In the genomic region with DNA sequence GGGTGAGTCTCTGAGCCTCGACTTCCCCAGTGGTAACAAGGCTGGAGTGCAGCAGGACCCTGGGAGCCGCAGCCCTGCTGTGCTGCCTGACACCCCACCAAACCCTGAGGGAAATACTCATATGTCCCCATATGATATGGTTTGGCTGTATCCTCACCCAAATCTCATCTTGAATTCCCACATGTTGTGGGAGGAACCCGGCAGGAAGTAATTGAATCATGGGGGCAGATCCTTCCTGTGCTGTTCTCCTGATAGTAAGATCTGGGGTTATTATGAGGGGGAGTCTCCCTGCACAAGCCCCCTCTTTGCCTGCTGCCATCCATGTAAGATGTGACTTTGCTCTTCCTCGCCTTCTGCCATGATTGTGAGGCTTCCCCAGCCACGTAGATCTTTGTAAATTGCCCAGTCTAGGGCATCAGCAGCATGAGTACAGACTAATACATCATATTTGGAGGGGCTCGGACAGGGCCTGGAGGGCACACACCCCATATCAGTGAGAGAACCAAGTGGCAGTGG, we compare ENCODE assay signal across 16 cellular contexts.
"Had no signal": no experiment of that assay in that cellular context is flagged by ENCODE, and none has a peak within 500 bp of the region (broad histone marks: within the 10 kb centered on the region; RNA-seq: fewer than 3 reads in every experiment).

No MANE protein-coding gene starts in this region.

- ATAC-seq: foreskin keratinocyte, gastroesophageal sphincter, heart right ventricle, left cardiac atrium, left lung, left ventricle myocardium superior, lower lobe of right lung had no signal

- DNase-seq: dermis blood vessel endothelial cell; dorsolateral prefrontal cortex; effector CD4-positive, alpha-beta T cell; effector memory CD4-positive, alpha-beta T cell; foreskin keratinocyte; heart right ventricle; hippocampal formation; left cardiac atrium; left lung; left ventricle myocardium superior; lower lobe of right lung; mesenchymal stem cell had no signal

- H3K9me3 ChIP-seq: esophagus muscularis mucosa, gastroesophageal sphincter, left lung, lower lobe of right lung had no signal

- H3K4me1 ChIP-seq: foreskin keratinocyte, left lung had no signal

- H3K36me3 ChIP-seq: esophagus muscularis mucosa, gastroesophageal sphincter, heart right ventricle, left lung, lower lobe of right lung had no signal

- H3K4me3 Mint-ChIP-seq: mesothelial cell of epicardium had no signal

- H3K36me3 Mint-ChIP-seq: mesothelial cell of epicardium had no signal

- H3K4me3 ChIP-seq: coronary artery, dorsolateral prefrontal cortex, esophagus muscularis mucosa, gastroesophageal sphincter, heart right ventricle, left lung, lower lobe of right lung had no signal

- H3K4me1 Mint-ChIP-seq: mesothelial cell of epicardium had no signal

- H3K27ac Mint-ChIP-seq: mesothelial cell of epicardium had no signal
